22 cellular contexts compared by ENCODE assay signal in the genomic region with DNA sequence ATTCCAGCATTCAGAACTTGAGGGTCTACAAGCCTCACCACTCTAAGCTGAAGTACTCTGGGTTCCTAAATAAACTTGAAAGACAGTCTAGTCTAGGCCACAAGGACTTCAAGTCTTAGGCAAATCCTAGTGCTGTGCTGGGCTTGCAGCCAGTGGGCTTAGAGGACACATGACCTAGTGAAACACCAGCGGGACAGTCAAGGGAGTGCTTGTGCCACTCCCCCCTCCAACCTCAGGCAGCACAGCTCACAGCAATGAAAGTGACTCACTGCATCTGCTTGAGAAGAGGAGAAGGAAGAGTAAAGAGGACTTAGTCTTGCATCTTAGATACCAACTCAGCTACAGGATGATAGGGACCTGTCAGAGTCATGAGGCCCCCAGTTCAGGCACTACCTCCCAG.
DNase-seq lines count a peak whose midpoint lies in the region; TF ChIP-seq lines count a peak whose summit lies in the region.
"Had no signal": no experiment of that assay in that cellular context is flagged by ENCODE, and none has a peak within 500 bp of the region (broad histone marks: within the 10 kb centered on the region; RNA-seq: fewer than 3 reads in every experiment).

No MANE protein-coding gene starts in this region.

- H4K20me1 ChIP-seq in H9 (ENCODE audit: control insufficient read depth, insufficient read depth, insufficient read length), result no peaks in the 10 kb centered on the region
- H4K20me1 ChIP-seq: BLaER1 had no signal

- no peak overlapping the region for H2BK15ac ChIP-seq in H9 (ENCODE audit: low read depth, low read length)

- no peak overlapping the region for H4K5ac ChIP-seq in H9 (ENCODE audit: insufficient read length, low read depth, low read length)

- no peak overlapping the region for H2BK12ac ChIP-seq in H9 (ENCODE audit: insufficient read length, low read depth, low read length)

- no peak overlapping the region for H3K56ac ChIP-seq in H9 (ENCODE audit: insufficient read length, low read depth, low read length)

- no peak overlapping the region for H4K91ac ChIP-seq in H9 (ENCODE audit: insufficient read length, low read depth, low read length)

- H3K79me1 ChIP-seq in H9 (ENCODE audit: insufficient read depth, low read depth, low read length, poor library complexity, severe bottlenecking), result no peaks in the 10 kb centered on the region

- no peak overlapping the region for H3K23ac ChIP-seq in H9 (ENCODE audit: insufficient read length, low read depth, low read length)

- no peak overlapping the region for H2AFZ ChIP-seq in H9 (ENCODE audit: low read length)

- no peaks in the 10 kb centered on the region for H3K23me2 ChIP-seq in H9 (ENCODE audit: insufficient read length, low read depth, low read length, poor library complexity, severe bottlenecking)

- no TSS peak for BruUV-seq in Calu3 (replicated peaks; lab: Mats Ljungman, UMichigan)

- no peak overlapping the region for H3K14ac ChIP-seq in H9 (ENCODE audit: insufficient read depth, low read length)

- H3K27ac Mint-ChIP-seq in Calu3 (ENCODE audit: unreplicated experiment) (no peak overlapping the region), endothelial cell (ENCODE audit: unreplicated experiment) (no peak overlapping the region), H9 (no peak overlapping the region)
- H3K27ac Mint-ChIP-seq: CD4-positive, alpha-beta memory T cell; HFFc6 had no signal

- H3K79me2 ChIP-seq in H9 (ENCODE audit: insufficient read depth, low read length), result no peaks in the 10 kb centered on the region

- H3K4me3 ChIP-seq in brain microvascular endothelial cell (ENCODE audit: low read depth, low read length) (no peak overlapping the region), fibroblast of mammary gland (ENCODE audit: control insufficient read depth, low read depth, low read length) (no peak overlapping the region), sigmoid colon (no peak overlapping the region)
- H3K4me3 ChIP-seq: BLaER1, Peyer's patch, SJCRH30 had no signal

- no peak for TF ChIP-seq POLR2A in sigmoid colon (IDR thresholded peaks at IDR 0.05)

- H2BK120ac ChIP-seq in H9 (ENCODE audit: low read depth, low read length, poor library complexity, severe bottlenecking), result no peak overlapping the region

- TF ChIP-seq CTCF in brain microvascular endothelial cell (IDR thresholded peaks at IDR 0.05; ENCODE audit: low read depth, low read length, missing control alignments), result no peak
- no peak for TF ChIP-seq CTCF in fibroblast of mammary gland (conservative IDR thresholded peaks at IDR 0.05; ENCODE audit: control insufficient read depth, insufficient read depth, low read depth, low read length)
- no peak for TF ChIP-seq CTCF in Calu3 (IDR thresholded peaks at IDR 0.05; ENCODE audit: unreplicated experiment)
- TF ChIP-seq CTCF in endothelial cell (IDR thresholded peaks at IDR 0.05; ENCODE audit: unreplicated experiment), result no peak
- no peak for TF ChIP-seq CTCF in H9 (conservative IDR thresholded peaks at IDR 0.05)
- TF ChIP-seq CTCF in sigmoid colon (IDR thresholded peaks at IDR 0.05), result no peak

- no peak overlapping the region for H3T11ph ChIP-seq in H9 (ENCODE audit: low read length)

- no peak overlapping the region for H3K4me2 ChIP-seq in H9 (ENCODE audit: insufficient read depth, insufficient read length, low read length)
- H3K4me2 ChIP-seq: BLaER1 had no signal

- H3K9me3 Mint-ChIP-seq in Calu3 (ENCODE audit: low read depth, unreplicated experiment) (no peaks in the 10 kb centered on the region), endothelial cell (ENCODE audit: unreplicated experiment) (no peaks in the 10 kb centered on the region), H9 (no peaks in the 10 kb centered on the region)

- H3K9ac ChIP-seq in H9 (ENCODE audit: extremely low read depth, insufficient read length, low read length), result no peak overlapping the region
- H3K9ac ChIP-seq: BLaER1 had no signal

- H3K9me3 ChIP-seq in H9 (ENCODE audit: control insufficient read depth, low read depth, low read length), result no peaks in the 10 kb centered on the region
- H3K9me3 ChIP-seq in sigmoid colon, result no peaks in the 10 kb centered on the region
- H3K9me3 ChIP-seq: BLaER1, Peyer's patch, SJCRH30 had no signal

- no peak overlapping the region for H4K8ac ChIP-seq in H9 (replicated peaks; ENCODE audit: insufficient read length, low read depth, low read length)

- no peak overlapping the region for H2BK5ac ChIP-seq in H9 (ENCODE audit: insufficient read length, low read length)

- no peaks in the 10 kb centered on the region for H3K4me1 Mint-ChIP-seq in Calu3 (ENCODE audit: low read depth, unreplicated experiment)
- H3K4me1 Mint-ChIP-seq in endothelial cell (ENCODE audit: unreplicated experiment), result no peaks in the 10 kb centered on the region
- H3K4me1 Mint-ChIP-seq in H9, result peaks cover 4 to 6% of the 10 kb centered on the region in 2 experiments
- H3K4me1 Mint-ChIP-seq: CD4-positive, alpha-beta memory T cell had no signal

- H2AK5ac ChIP-seq in H9 (ENCODE audit: insufficient read length, low read length), result no peak overlapping the region

- no CpG with 5 or more reads among the region's 1 CpG for WGBS in H9 (ENCODE audit: extremely low coverage, insufficient read length, low lambda C conversion rate)
- 38 to 88% methylated on average over 1 of the region's 1 CpG for WGBS in sigmoid colon, 2 donors

- H3K27me3 Mint-ChIP-seq in Calu3 (ENCODE audit: unreplicated experiment) (peaks cover 18% of the 10 kb centered on the region), endothelial cell (ENCODE audit: unreplicated experiment) (no peaks in the 10 kb centered on the region), H9 (ENCODE audit: low read depth) (no peaks in the 10 kb centered on the region; the same call in 1 of the 2 replicates)

- no peaks in the 10 kb centered on the region for H3K4me1 ChIP-seq in H9 (ENCODE audit: insufficient read depth, low read length)
- H3K4me1 ChIP-seq in sigmoid colon, result no peaks in the 10 kb centered on the region
- H3K4me1 ChIP-seq: BLaER1, Peyer's patch, SJCRH30 had no signal

- peak; percentile 9 for DNase-seq in M059J (ENCODE audit: low read depth)
- peak; percentile 11 for DNase-seq in brain microvascular endothelial cell
- peak; percentile 8 for DNase-seq in fibroblast of mammary gland (ENCODE audit: low read depth)
- DNase-seq in Calu3, result no peak
- no peak for DNase-seq in endothelial cell (ENCODE audit: low spot score)
- DNase-seq in H9, result no peak
- DNase-seq in sigmoid colon, result no peak
- DNase-seq: ACHN; CD4-positive, alpha-beta memory T cell; DMS153; HFFc6; KBM-7; NCI-H1105 treated with DMSO at 0.1 percent for 48 hours; NCI-H1694; NCI-H2081; NCI-H2171 treated with DMSO at 0.1 percent for 48 hours; NCI-H446; NCI-H526; Peyer's patch; SJCRH30 had no signal

- no peaks in the 10 kb centered on the region for H3K27me3 ChIP-seq in brain microvascular endothelial cell (replicated peaks)
- H3K27me3 ChIP-seq in H9 (ENCODE audit: insufficient read depth, low read length), result no peaks in the 10 kb centered on the region
- no peaks in the 10 kb centered on the region for H3K27me3 ChIP-seq in sigmoid colon
- H3K27me3 ChIP-seq: BLaER1, Peyer's patch, SJCRH30 had no signal

- H3K4ac ChIP-seq in H9 (ENCODE audit: low read depth, low read length), result no peak overlapping the region

- H3K36me3 ChIP-seq in brain microvascular endothelial cell (replicated peaks) (no peaks in the 10 kb centered on the region), sigmoid colon (no peaks in the 10 kb centered on the region)
- H3K36me3 ChIP-seq: BLaER1, Peyer's patch, SJCRH30 had no signal

- in situ Hi-C loops in brain microvascular endothelial cell (cut with HindIII; ENCODE audit: low pct_ligation_motif_present, low sequenced_read_pairs), result no loop called here

- H3K18ac ChIP-seq in H9 (ENCODE audit: insufficient read length, low read depth, low read length), result no peak overlapping the region

- no peak overlapping the region for H2BK20ac ChIP-seq in H9 (ENCODE audit: low read depth, low read length, poor library complexity, severe bottlenecking)

- no peak for TF ChIP-seq EP300 in sigmoid colon (IDR thresholded peaks at IDR 0.05)

- H3K27ac ChIP-seq in brain microvascular endothelial cell (no peak overlapping the region), H9 (ENCODE audit: insufficient read length, low read depth, low read length) (no peak overlapping the region), sigmoid colon (no peak overlapping the region)
- H3K27ac ChIP-seq: BLaER1, HL-60, Peyer's patch, SJCRH30 had no signal

- no peaks in the 10 kb centered on the region for H3K36me3 Mint-ChIP-seq in Calu3 (ENCODE audit: insufficient read depth, unreplicated experiment)
- H3K36me3 Mint-ChIP-seq in endothelial cell (ENCODE audit: low read depth, unreplicated experiment), result no peaks in the 10 kb centered on the region
- no peaks in the 10 kb centered on the region for H3K36me3 Mint-ChIP-seq in H9 (ENCODE audit: insufficient read depth in 1 of 3, low read depth in 3 of 3)
- H3K36me3 Mint-ChIP-seq: CD4-positive, alpha-beta memory T cell had no signal

- intact Hi-C loops in Calu3 (cut with micrococcal nuclease; ENCODE audit: unreplicated experiment), result no loop called here
- intact Hi-C loops in sigmoid colon (cut with DNase I), result no loop called here

- H3K4me3 Mint-ChIP-seq in Calu3 (ENCODE audit: low read depth, unreplicated experiment) (no peak overlapping the region), endothelial cell (ENCODE audit: unreplicated experiment) (no peak overlapping the region), H9 (no peak overlapping the region)
- H3K4me3 Mint-ChIP-seq: CD4-positive, alpha-beta memory T cell; HFFc6 had no signal

- CTCF ChIA-PET in Calu3 (lab: Charles Lee), result no interaction called here

Comparison
In these comparisons a context has a peak if more than half of its experiments do, and no peak if none do; other contexts are left out.
1. DNase-seq: peak in M059J (single experiment), brain microvascular endothelial cell (single experiment) and fibroblast of mammary gland (single experiment); none in Calu3 (single experiment), endothelial cell (single experiment), H9 (single experiment) and sigmoid colon (single experiment).